ENCODE assay signal across 26 cellular contexts in the genomic region with DNA sequence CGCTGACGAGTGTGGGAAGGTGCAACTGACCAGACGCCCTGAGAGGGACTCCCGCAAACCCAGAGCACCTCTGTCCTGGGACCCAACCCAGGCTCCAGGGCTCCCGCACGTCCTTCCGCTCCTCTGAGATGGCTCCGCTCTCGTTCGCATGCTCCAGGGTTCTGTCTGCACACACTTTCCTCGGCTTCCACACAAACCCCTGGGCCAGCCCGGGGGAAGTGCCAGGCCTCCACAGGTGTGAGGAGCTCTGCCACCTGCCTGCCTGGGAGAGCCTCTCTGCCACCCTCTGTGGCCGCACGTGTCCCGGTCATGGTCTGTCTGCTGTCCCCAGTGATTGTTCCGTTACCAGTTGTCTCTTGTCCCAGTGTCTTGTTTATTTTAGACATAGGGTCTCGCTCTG.
DNase-seq lines count a peak whose midpoint lies in the region; ATAC-seq and TF ChIP-seq lines count a peak whose summit lies in the region.
"Had no signal": no experiment of that assay in that cellular context is flagged by ENCODE, and none has a peak within 500 bp of the region (broad histone marks: within the 10 kb centered on the region; RNA-seq: fewer than 3 reads in every experiment).

No MANE protein-coding gene starts in this region.

- H3K27me3 ChIP-seq in PC-3 (ENCODE audit: low read length): no peaks in the 10 kb centered on the region
- H3K27me3 ChIP-seq: ascending aorta, gastroesophageal sphincter, thyroid gland had no signal

- no peaks in the 10 kb centered on the region for H3K79me2 ChIP-seq in PC-3 (ENCODE audit: low read length)
- H3K79me2 ChIP-seq: parathyroid adenoma had no signal

- no TSS peak for BruUV-seq in PC-3 (replicated peaks; lab: Mats Ljungman, UMichigan)

- no peaks in the 10 kb centered on the region for H3K4me1 ChIP-seq in PC-3 (ENCODE audit: insufficient read depth, low read length)
- H3K4me1 ChIP-seq: ascending aorta, parathyroid adenoma, thyroid gland had no signal

- H3K27ac Mint-ChIP-seq in activated T-helper 2 cell treated with anti-CD3 and anti-CD28 coated beads, Interferon-gamma antibody, Interleukin-2, Interleukin-4, amounts not matched to agents 10 μg/mL and 5 μg/mL and 100 μg/mL, durations not matched to agents 14 hours and 24 hours and 36 hours: peak overlapping the region; percentile 49
- H3K27ac Mint-ChIP-seq in stimulated activated naive B cell treated with anti-CD40 and anti-IgM and Interleukin-4, amounts not matched to agents 10 μg/mL and 1 μg/mL and 100 μg/mL, for 72 hours: peak overlapping the region; percentile 14
- H3K27ac Mint-ChIP-seq: activated naive CD4-positive, alpha-beta T cell treated with anti-CD3 and anti-CD28 coated beads, Interleukin-2, amount 50 U/mL, for 24 hours; CD8-positive, alpha-beta T cell; dendritic cell treated with granulocyte-macrophage colony-stimulating factor and Interleukin-4, amounts not matched to agents 40 ng/mL and 50 ng/mL, for 4 days; stimulated activated naive CD8-positive, alpha-beta T cell treated with anti-CD3 and anti-CD28 coated beads, Interleukin-15, Interleukin-2, amounts not matched to agents 100 ng/mL and 50 ng/mL, for 24 hours; T-helper 2 cell treated with Interferon-gamma antibody and Interleukin-4, amounts not matched to agents 5 μg/mL and 100 μg/mL, for 36 hours had no signal

- H3K9me3 ChIP-seq in PC-3 (ENCODE audit: low read length): no peaks in the 10 kb centered on the region
- H3K9me3 ChIP-seq: thyroid gland had no signal

- H3K9me2 ChIP-seq in PC-3 (replicated peaks; ENCODE audit: low read length): no peaks in the 10 kb centered on the region

- H2AFZ ChIP-seq in PC-3 (ENCODE audit: low read length): no peak overlapping the region
- H2AFZ ChIP-seq: parathyroid adenoma had no signal

- H3K9ac ChIP-seq in PC-3 (ENCODE audit: low read length): no peak overlapping the region
- H3K9ac ChIP-seq: parathyroid adenoma had no signal

- POLR2A ChIA-PET in PC-3 (lab: Charles Lee; ENCODE audit: unreplicated experiment): no interaction called here

- no peak overlapping the region for H3K4me3 Mint-ChIP-seq in activated T-helper 2 cell treated with anti-CD3 and anti-CD28 coated beads, Interferon-gamma antibody, Interleukin-2, Interleukin-4, amounts not matched to agents 10 μg/mL and 5 μg/mL and 100 μg/mL, durations not matched to agents 14 hours and 24 hours and 36 hours (ENCODE audit: low read depth)
- no peak overlapping the region for H3K4me3 Mint-ChIP-seq in stimulated activated naive B cell treated with anti-CD40 and anti-IgM and Interleukin-4, amounts not matched to agents 10 μg/mL and 1 μg/mL and 100 μg/mL, for 72 hours
- H3K4me3 Mint-ChIP-seq: activated naive CD4-positive, alpha-beta T cell treated with anti-CD3 and anti-CD28 coated beads, Interleukin-2, amount 50 U/mL, for 24 hours; activated T-cell treated with anti-CD3 and anti-CD28 coated beads, Interleukin-2, amount 50 U/mL, for 4 hours; CD8-positive, alpha-beta T cell; dendritic cell treated with granulocyte-macrophage colony-stimulating factor and Interleukin-4, amounts not matched to agents 40 ng/mL and 50 ng/mL, for 4 days; stimulated activated naive CD8-positive, alpha-beta T cell treated with anti-CD3 and anti-CD28 coated beads, Interleukin-15, Interleukin-2, amounts not matched to agents 100 ng/mL and 50 ng/mL, for 24 hours; T-helper 2 cell treated with Interferon-gamma antibody and Interleukin-4, amounts not matched to agents 5 μg/mL and 100 μg/mL, for 36 hours had no signal

- no peak overlapping the region for H3K4me3 ChIP-seq in PC-3 (ENCODE audit: low read length)
- H3K4me3 ChIP-seq: ascending aorta, gastroesophageal sphincter, thyroid gland had no signal

- no peak for TF ChIP-seq CTCF in PC-3 (conservative IDR thresholded peaks at IDR 0.05; ENCODE audit: low read depth, low read length)

- H3K27ac ChIP-seq in PC-3 (ENCODE audit: low read length): no peak overlapping the region
- H3K27ac ChIP-seq: ascending aorta, HL-60, parathyroid adenoma, RWPE1, thyroid gland had no signal

- no peaks in the 10 kb centered on the region for H3K27me3 Mint-ChIP-seq in activated T-helper 2 cell treated with anti-CD3 and anti-CD28 coated beads, Interferon-gamma antibody, Interleukin-2, Interleukin-4, amounts not matched to agents 10 μg/mL and 5 μg/mL and 100 μg/mL, durations not matched to agents 14 hours and 24 hours and 36 hours (ENCODE audit: low read depth)
- H3K27me3 Mint-ChIP-seq in stimulated activated naive B cell treated with anti-CD40 and anti-IgM and Interleukin-4, amounts not matched to agents 10 μg/mL and 1 μg/mL and 100 μg/mL, for 72 hours: no peaks in the 10 kb centered on the region
- H3K27me3 Mint-ChIP-seq: activated naive CD4-positive, alpha-beta T cell treated with anti-CD3 and anti-CD28 coated beads, Interleukin-2, amount 50 U/mL, for 24 hours; dendritic cell treated with granulocyte-macrophage colony-stimulating factor and Interleukin-4, amounts not matched to agents 40 ng/mL and 50 ng/mL, for 4 days; stimulated activated naive CD8-positive, alpha-beta T cell treated with anti-CD3 and anti-CD28 coated beads, Interleukin-15, Interleukin-2, amounts not matched to agents 100 ng/mL and 50 ng/mL, for 24 hours had no signal

- H3K36me3 ChIP-seq in PC-3 (ENCODE audit: low read depth, low read length): no peaks in the 10 kb centered on the region

- peaks cover 88% of the 10 kb centered on the region for H3K36me3 Mint-ChIP-seq in activated T-helper 2 cell treated with anti-CD3 and anti-CD28 coated beads, Interferon-gamma antibody, Interleukin-2, Interleukin-4, amounts not matched to agents 10 μg/mL and 5 μg/mL and 100 μg/mL, durations not matched to agents 14 hours and 24 hours and 36 hours (ENCODE audit: low read depth)
- H3K36me3 Mint-ChIP-seq in stimulated activated naive B cell treated with anti-CD40 and anti-IgM and Interleukin-4, amounts not matched to agents 10 μg/mL and 1 μg/mL and 100 μg/mL, for 72 hours: peaks cover 74 to 84% of the 10 kb centered on the region in 2 donors

- H4K20me1 ChIP-seq in PC-3 (ENCODE audit: low read length): no peaks in the 10 kb centered on the region

- peaks cover 9% of the 10 kb centered on the region for H3K4me1 Mint-ChIP-seq in activated T-helper 2 cell treated with anti-CD3 and anti-CD28 coated beads, Interferon-gamma antibody, Interleukin-2, Interleukin-4, amounts not matched to agents 10 μg/mL and 5 μg/mL and 100 μg/mL, durations not matched to agents 14 hours and 24 hours and 36 hours (ENCODE audit: low read depth)
- H3K4me1 Mint-ChIP-seq in stimulated activated naive B cell treated with anti-CD40 and anti-IgM and Interleukin-4, amounts not matched to agents 10 μg/mL and 1 μg/mL and 100 μg/mL, for 72 hours: peaks cover 0 to 1% of the 10 kb centered on the region in 2 donors
- H3K4me1 Mint-ChIP-seq: activated naive CD4-positive, alpha-beta T cell treated with anti-CD3 and anti-CD28 coated beads, Interleukin-2, amount 50 U/mL, for 24 hours had no signal

- DNase-seq in activated effector memory CD4-positive, alpha-beta T cell treated with anti-CD3 and anti-CD28 coated beads, Interleukin-2, amount 50 U/mL, for 16 hours: peak; percentile 36
- DNase-seq in activated effector memory CD4-positive, alpha-beta T cell treated with Interleukin-2 at 50 U/mL for 16 hours: no peak
- no peak for DNase-seq in activated T-helper 2 cell treated with anti-CD3 and anti-CD28 coated beads, Interferon-gamma antibody, Interleukin-2, Interleukin-4, amounts not matched to agents 10 μg/mL and 5 μg/mL and 100 μg/mL, durations not matched to agents 14 hours and 24 hours and 36 hours (ENCODE audit: low spot score)
- DNase-seq in left colon (peak; percentile 1 to 15), NCI-H1092 treated with DMSO at 0.1 percent for 48 hours (lab: John Stamatoyannopoulos, UW) (no peak), PC-3 (no peak)
- no peak for DNase-seq in stimulated activated naive B cell treated with anti-CD40 and anti-IgM and Interleukin-4, amounts not matched to agents 10 μg/mL and 1 μg/mL and 100 μg/mL, for 72 hours
- DNase-seq: activated CD4-positive, alpha-beta T cell treated with anti-CD3 and anti-CD28 coated beads for 4 hours; activated T-cell treated with anti-CD3 and anti-CD28 coated beads, Interleukin-2, amount 50 U/mL, for 4 hours; caudate nucleus; CD8-positive, alpha-beta T cell; GOT3; NCI-H1417 treated with DMSO at 0.1 percent for 48 hours; NCI-H748 treated with DMSO at 0.1 percent for 48 hours; stimulated activated CD4-positive, alpha-beta T cell treated with anti-CD3 and anti-CD28 coated beads, Interleukin-15, amount 100 ng/mL, for 24 hours had no signal

- no peak for ATAC-seq in left colon
- no peak for ATAC-seq in stimulated activated naive B cell treated with anti-CD40 and anti-IgM and Interleukin-4, amounts not matched to agents 10 μg/mL and 1 μg/mL and 100 μg/mL, for 72 hours (replicated peaks)
- no peak for ATAC-seq in PC-3
- ATAC-seq in HG03039 (IDR thresholded peaks at IDR 0.05; ENCODE audit: unreplicated experiment): no peak
- ATAC-seq: activated T-cell treated with anti-CD3 and anti-CD28 coated beads, Interleukin-2, amount 50 U/mL, for 4 hours; CD8-positive, alpha-beta T cell; gastroesophageal sphincter had no signal

- no peaks in the 10 kb centered on the region for H3F3A ChIP-seq in PC-3 (ENCODE audit: low read length, unreplicated experiment)

- intact Hi-C loops in activated T-helper 2 cell treated with anti-CD3 and anti-CD28 coated beads, Interferon-gamma antibody, Interleukin-2, Interleukin-4, amounts not matched to agents 10 μg/mL and 5 μg/mL and 100 μg/mL, durations not matched to agents 14 hours and 24 hours and 36 hours (cut with micrococcal nuclease): no loop called here
- intact Hi-C loops in left colon (cut with DNase I, micrococcal nuclease) (no loop called here), PC-3 (cut with micrococcal nuclease) (no loop called here)

- CTCF ChIA-PET in PC-3 (lab: Charles Lee): no interaction called here

- no peak overlapping the region for H3K4me2 ChIP-seq in PC-3 (ENCODE audit: low read length)

- H3K9me3 Mint-ChIP-seq in activated T-helper 2 cell treated with anti-CD3 and anti-CD28 coated beads, Interferon-gamma antibody, Interleukin-2, Interleukin-4, amounts not matched to agents 10 μg/mL and 5 μg/mL and 100 μg/mL, durations not matched to agents 14 hours and 24 hours and 36 hours: peaks cover 29% of the 10 kb centered on the region
- peaks cover 15 to 27% of the 10 kb centered on the region in 2 donors for H3K9me3 Mint-ChIP-seq in stimulated activated naive B cell treated with anti-CD40 and anti-IgM and Interleukin-4, amounts not matched to agents 10 μg/mL and 1 μg/mL and 100 μg/mL, for 72 hours

Comparison
In these comparisons a context has a peak if more than half of its experiments do, and no peak if none do; other contexts are left out.
1. DNase-seq: peak in activated effector memory CD4-positive, alpha-beta T cell treated with anti-CD3 and anti-CD28 coated beads, Interleukin-2, amount 50 U/mL, for 16 hours (single experiment) and left colon (2 of 2); none in activated effector memory CD4-positive, alpha-beta T cell treated with Interleukin-2 at 50 U/mL for 16 hours (single experiment), activated T-helper 2 cell treated with anti-CD3 and anti-CD28 coated beads, Interferon-gamma antibody, Interleukin-2, Interleukin-4, amounts not matched to agents 10 μg/mL and 5 μg/mL and 100 μg/mL, durations not matched to agents 14 hours and 24 hours and 36 hours (single experiment), stimulated activated naive B cell treated with anti-CD40 and anti-IgM and Interleukin-4, amounts not matched to agents 10 μg/mL and 1 μg/mL and 100 μg/mL, for 72 hours (single experiment), NCI-H1092 treated with DMSO at 0.1 percent for 48 hours (single experiment) and PC-3 (single experiment).